ENCODE assay signal across 1 cellular context in the genomic region with DNA sequence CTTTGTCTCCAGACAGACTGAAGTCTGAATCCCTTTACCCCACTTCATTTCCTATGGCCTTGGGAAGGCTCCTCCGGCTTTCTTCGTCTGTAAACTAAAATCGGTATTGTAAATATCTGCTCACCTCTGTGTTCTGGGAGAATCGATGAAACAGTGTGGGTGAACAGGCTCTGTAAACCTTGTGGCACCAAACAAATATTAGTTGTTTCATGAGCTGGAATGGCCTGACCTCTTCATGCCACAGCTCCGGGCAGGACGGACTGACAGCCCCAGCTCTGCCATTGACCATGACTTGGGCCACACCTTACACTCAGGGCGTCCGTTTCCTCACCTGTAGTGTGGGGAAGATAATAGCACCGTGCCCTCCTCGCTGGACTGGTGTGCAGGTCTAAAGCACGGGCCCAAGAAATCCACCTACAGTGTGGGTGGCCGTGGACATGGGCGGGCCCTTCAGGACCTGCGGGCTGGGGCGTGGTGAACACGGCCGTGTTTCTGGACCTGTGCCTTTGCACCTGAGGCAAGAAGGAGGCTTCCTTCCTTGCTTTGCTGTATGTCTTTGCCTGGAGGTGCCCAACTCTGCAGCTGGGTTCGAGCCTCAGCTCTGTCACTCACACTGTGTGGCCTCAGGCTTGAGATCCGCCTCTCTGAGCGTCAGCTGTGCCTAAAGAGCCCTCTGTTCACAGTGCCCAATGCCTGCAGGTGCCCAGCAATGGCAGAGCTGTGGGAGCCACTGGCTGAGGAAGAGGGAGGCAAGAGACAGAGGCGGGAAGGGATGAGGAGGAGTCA.
TF ChIP-seq lines count a peak whose summit lies in the region.

No MANE protein-coding gene starts in this region.

TF ChIP-seq in HepG2, 621 proteins besides CTCF, POLR2A, EP300 and RAD21 (continued from another document and continues in another):
- TF ChIP-seq, protein P1, sequence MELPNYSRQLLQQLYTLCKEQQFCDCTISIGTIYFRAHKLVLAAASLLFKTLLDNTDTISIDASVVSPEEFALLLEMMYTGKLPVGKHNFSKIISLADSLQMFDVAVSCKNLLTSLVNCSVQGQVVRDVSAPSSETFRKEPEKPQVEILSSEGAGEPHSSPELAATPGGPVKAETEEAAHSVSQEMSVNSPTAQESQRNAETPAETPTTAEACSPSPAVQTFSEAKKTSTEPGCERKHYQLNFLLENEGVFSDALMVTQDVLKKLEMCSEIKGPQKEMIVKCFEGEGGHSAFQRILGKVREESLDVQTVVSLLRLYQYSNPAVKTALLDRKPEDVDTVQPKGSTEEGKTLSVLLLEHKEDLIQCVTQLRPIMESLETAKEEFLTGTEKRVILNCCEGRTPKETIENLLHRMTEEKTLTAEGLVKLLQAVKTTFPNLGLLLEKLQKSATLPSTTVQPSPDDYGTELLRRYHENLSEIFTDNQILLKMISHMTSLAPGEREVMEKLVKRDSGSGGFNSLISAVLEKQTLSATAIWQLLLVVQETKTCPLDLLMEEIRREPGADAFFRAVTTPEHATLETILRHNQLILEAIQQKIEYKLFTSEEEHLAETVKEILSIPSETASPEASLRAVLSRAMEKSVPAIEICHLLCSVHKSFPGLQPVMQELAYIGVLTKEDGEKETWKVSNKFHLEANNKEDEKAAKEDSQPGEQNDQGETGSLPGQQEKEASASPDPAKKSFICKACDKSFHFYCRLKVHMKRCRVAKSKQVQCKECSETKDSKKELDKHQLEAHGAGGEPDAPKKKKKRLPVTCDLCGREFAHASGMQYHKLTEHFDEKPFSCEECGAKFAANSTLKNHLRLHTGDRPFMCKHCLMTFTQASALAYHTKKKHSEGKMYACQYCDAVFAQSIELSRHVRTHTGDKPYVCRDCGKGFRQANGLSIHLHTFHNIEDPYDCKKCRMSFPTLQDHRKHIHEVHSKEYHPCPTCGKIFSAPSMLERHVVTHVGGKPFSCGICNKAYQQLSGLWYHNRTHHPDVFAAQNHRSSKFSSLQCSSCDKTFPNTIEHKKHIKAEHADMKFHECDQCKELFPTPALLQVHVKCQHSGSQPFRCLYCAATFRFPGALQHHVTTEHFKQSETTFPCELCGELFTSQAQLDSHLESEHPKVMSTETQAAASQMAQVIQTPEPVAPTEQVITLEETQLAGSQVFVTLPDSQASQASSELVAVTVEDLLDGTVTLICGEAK (IDR thresholded peaks at IDR 0.05): no peak
- TF ChIP-seq, protein P1 (CRISPR knock-in tag; IDR thresholded peaks at IDR 0.05): no peak
- TF ChIP-seq, protein P2, sequence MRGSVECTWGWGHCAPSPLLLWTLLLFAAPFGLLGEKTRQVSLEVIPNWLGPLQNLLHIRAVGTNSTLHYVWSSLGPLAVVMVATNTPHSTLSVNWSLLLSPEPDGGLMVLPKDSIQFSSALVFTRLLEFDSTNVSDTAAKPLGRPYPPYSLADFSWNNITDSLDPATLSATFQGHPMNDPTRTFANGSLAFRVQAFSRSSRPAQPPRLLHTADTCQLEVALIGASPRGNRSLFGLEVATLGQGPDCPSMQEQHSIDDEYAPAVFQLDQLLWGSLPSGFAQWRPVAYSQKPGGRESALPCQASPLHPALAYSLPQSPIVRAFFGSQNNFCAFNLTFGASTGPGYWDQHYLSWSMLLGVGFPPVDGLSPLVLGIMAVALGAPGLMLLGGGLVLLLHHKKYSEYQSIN (CRISPR knock-in tag; IDR thresholded peaks at IDR 0.05; ENCODE audit: borderline replicate concordance): no peak
- no peak for TF ChIP-seq LBX2 (CRISPR knock-in tag; IDR thresholded peaks at IDR 0.05; ENCODE audit: borderline replicate concordance)
- no peak for TF ChIP-seq HOXA7 (CRISPR knock-in tag; IDR thresholded peaks at IDR 0.05)
- TF ChIP-seq SOX13 (IDR thresholded peaks at IDR 0.05): no peak
- TF ChIP-seq SOX13 (CRISPR knock-in tag; conservative IDR thresholded peaks at IDR 0.05 in 1 of 2, IDR thresholded peaks at IDR 0.05 in 1 of 2): peak in 1 of 2 experiments; percentile 79; a peak in 2 of 4 replicates
- TF ChIP-seq NKX3-1 (CRISPR knock-in tag; IDR thresholded peaks at IDR 0.05): no peak
- peak; percentile 98 for TF ChIP-seq RARA (CRISPR knock-in tag; IDR thresholded peaks at IDR 0.05)
- TF ChIP-seq, protein P3, sequence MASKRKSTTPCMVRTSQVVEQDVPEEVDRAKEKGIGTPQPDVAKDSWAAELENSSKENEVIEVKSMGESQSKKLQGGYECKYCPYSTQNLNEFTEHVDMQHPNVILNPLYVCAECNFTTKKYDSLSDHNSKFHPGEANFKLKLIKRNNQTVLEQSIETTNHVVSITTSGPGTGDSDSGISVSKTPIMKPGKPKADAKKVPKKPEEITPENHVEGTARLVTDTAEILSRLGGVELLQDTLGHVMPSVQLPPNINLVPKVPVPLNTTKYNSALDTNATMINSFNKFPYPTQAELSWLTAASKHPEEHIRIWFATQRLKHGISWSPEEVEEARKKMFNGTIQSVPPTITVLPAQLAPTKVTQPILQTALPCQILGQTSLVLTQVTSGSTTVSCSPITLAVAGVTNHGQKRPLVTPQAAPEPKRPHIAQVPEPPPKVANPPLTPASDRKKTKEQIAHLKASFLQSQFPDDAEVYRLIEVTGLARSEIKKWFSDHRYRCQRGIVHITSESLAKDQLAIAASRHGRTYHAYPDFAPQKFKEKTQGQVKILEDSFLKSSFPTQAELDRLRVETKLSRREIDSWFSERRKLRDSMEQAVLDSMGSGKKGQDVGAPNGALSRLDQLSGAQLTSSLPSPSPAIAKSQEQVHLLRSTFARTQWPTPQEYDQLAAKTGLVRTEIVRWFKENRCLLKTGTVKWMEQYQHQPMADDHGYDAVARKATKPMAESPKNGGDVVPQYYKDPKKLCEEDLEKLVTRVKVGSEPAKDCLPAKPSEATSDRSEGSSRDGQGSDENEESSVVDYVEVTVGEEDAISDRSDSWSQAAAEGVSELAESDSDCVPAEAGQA (IDR thresholded peaks at IDR 0.05; ENCODE audit: low read depth): no peak
- TF ChIP-seq, protein P3 (CRISPR knock-in tag; IDR thresholded peaks at IDR 0.05; ENCODE audit: borderline replicate concordance): no peak
- TF ChIP-seq ZNF501 (CRISPR knock-in tag; IDR thresholded peaks at IDR 0.05): no peak
- TF ChIP-seq SRSF9 (IDR thresholded peaks at IDR 0.05; ENCODE audit: borderline replicate concordance, insufficient read depth, low read depth, low read length, poor library complexity, severe bottlenecking): no peak
- TF ChIP-seq HCFC1 (IDR thresholded peaks at IDR 0.05; ENCODE audit: low read depth, low read length): no peak
- TF ChIP-seq XRCC5 (optimal IDR thresholded peaks at IDR 0.05; ENCODE audit: low read length): no peak
- TF ChIP-seq ZKSCAN5 (CRISPR knock-in tag; IDR thresholded peaks at IDR 0.05): no peak
- no peak for TF ChIP-seq MTA3 (CRISPR knock-in tag; IDR thresholded peaks at IDR 0.05)
- TF ChIP-seq, protein P4, sequence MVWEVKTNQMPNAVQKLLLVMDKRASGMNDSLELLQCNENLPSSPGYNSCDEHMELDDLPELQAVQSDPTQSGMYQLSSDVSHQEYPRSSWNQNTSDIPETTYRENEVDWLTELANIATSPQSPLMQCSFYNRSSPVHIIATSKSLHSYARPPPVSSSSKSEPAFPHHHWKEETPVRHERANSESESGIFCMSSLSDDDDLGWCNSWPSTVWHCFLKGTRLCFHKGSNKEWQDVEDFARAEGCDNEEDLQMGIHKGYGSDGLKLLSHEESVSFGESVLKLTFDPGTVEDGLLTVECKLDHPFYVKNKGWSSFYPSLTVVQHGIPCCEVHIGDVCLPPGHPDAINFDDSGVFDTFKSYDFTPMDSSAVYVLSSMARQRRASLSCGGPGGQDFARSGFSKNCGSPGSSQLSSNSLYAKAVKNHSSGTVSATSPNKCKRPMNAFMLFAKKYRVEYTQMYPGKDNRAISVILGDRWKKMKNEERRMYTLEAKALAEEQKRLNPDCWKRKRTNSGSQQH (CRISPR knock-in tag; IDR thresholded peaks at IDR 0.05; ENCODE audit: low read depth): no peak
- TF ChIP-seq ATF2 (CRISPR knock-in tag; IDR thresholded peaks at IDR 0.05): peak; percentile 42; the same call in 1 of the 2 replicates
- TF ChIP-seq ZNF652 (CRISPR knock-in tag; IDR thresholded peaks at IDR 0.05; ENCODE audit: borderline replicate concordance, low read depth): no peak
- TF ChIP-seq, protein P5, sequence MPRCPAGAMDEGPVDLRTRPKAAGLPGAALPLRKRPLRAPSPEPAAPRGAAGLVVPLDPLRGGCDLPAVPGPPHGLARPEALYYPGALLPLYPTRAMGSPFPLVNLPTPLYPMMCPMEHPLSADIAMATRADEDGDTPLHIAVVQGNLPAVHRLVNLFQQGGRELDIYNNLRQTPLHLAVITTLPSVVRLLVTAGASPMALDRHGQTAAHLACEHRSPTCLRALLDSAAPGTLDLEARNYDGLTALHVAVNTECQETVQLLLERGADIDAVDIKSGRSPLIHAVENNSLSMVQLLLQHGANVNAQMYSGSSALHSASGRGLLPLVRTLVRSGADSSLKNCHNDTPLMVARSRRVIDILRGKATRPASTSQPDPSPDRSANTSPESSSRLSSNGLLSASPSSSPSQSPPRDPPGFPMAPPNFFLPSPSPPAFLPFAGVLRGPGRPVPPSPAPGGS (CRISPR knock-in tag; IDR thresholded peaks at IDR 0.05): no peak
- peak; percentile 62; the same call in 1 of the 2 replicates for TF ChIP-seq KAT2B (IDR thresholded peaks at IDR 0.05; ENCODE audit: borderline replicate concordance, low read depth, low read length)
- TF ChIP-seq THRA (CRISPR knock-in tag; IDR thresholded peaks at IDR 0.05; ENCODE audit: borderline replicate concordance): peak; percentile 71; the same call in 1 of the 2 replicates
- TF ChIP-seq ZNF605 (CRISPR knock-in tag; IDR thresholded peaks at IDR 0.05): no peak
- TF ChIP-seq ZNF20 (CRISPR knock-in tag; IDR thresholded peaks at IDR 0.05): no peak
- TF ChIP-seq KLF16 (CRISPR knock-in tag; IDR thresholded peaks at IDR 0.05): peak in 1 of 2 experiments; percentile 72; a peak in 2 of 4 replicates
- no peak for TF ChIP-seq HOXA9 (CRISPR knock-in tag; IDR thresholded peaks at IDR 0.05; ENCODE audit: borderline replicate concordance)
- TF ChIP-seq ZNF563 (CRISPR knock-in tag; IDR thresholded peaks at IDR 0.05): no peak
- no peak for TF ChIP-seq TOPORS (CRISPR knock-in tag; IDR thresholded peaks at IDR 0.05)
- peak; percentile 75; the same call in 1 of the 2 replicates for TF ChIP-seq RXRA (CRISPR knock-in tag; IDR thresholded peaks at IDR 0.05)
- TF ChIP-seq CHD4 (IDR thresholded peaks at IDR 0.05; ENCODE audit: borderline replicate concordance, low read length): no peak; the same call in 1 of the 2 replicates
- no peak for TF ChIP-seq BRD4 (CRISPR knock-in tag; IDR thresholded peaks at IDR 0.05)
